In genomic region chr5:138948391-138949222, GRCh38 we compare ENCODE assay signal across 17 cellular contexts.
A peak's percentile ranks its signal among the peaks of the same experiment; 100 is the strongest.
DNase-seq lines count a peak whose midpoint lies in the region; ATAC-seq and TF ChIP-seq lines count a peak whose summit lies in the region.
"Had no signal": no experiment of that assay in that cellular context is flagged by ENCODE, and none has a peak within 500 bp of the region (broad histone marks: within the 10 kb centered on the region; RNA-seq: fewer than 3 reads in every experiment).

No MANE protein-coding gene starts in this region.

- H3K9me2 ChIP-seq in GM23248 (ENCODE audit: insufficient read depth) = no peaks in the 10 kb centered on the region

- no peak for ATAC-seq in left ventricle myocardium superior
- ATAC-seq in upper lobe of left lung (ENCODE audit: low FRiP score in 2 of 2) = no peak
- ATAC-seq in activated T-cell treated with anti-CD3 and anti-CD28 coated beads, Interleukin-2, amount 50 U/mL, for 72 hours (replicated peaks in 1 of 2) = no peak
- ATAC-seq: natural killer cell had no signal

- H4K20me1 ChIP-seq in GM23248 (ENCODE audit: insufficient read depth) = no peaks in the 10 kb centered on the region

- no peak overlapping the region for H3K4me3 ChIP-seq in left ventricle myocardium inferior
- no peak overlapping the region for H3K4me3 ChIP-seq in upper lobe of left lung
- H3K4me3 ChIP-seq in GM23248 = no peak overlapping the region
- H3K4me3 ChIP-seq: lung had no signal

- H3K27ac ChIP-seq in left ventricle myocardium inferior (replicated peaks) (peak overlapping the region; percentile 69), caudate nucleus (ENCODE audit: low read depth, low read length) (peak overlapping the region; percentile 67), upper lobe of left lung (peak overlapping the region in 1 of 4 donors; percentile 12), GM23248 (no peak overlapping the region)

- TF ChIP-seq POLR2A in upper lobe of left lung (IDR thresholded peaks at IDR 0.05) = no peak

- TF ChIP-seq CTCF in left ventricle myocardium inferior (IDR thresholded peaks at IDR 0.05; ENCODE audit: borderline replicate concordance) (no peak), mesothelial cell of epicardium (IDR thresholded peaks at IDR 0.05; ENCODE audit: unreplicated experiment) (no peak), upper lobe of left lung (IDR thresholded peaks at IDR 0.05) (no peak)

- H3K36me3 Mint-ChIP-seq in mesothelial cell of epicardium = peaks cover 12% of the 10 kb centered on the region
- no peaks in the 10 kb centered on the region for H3K36me3 Mint-ChIP-seq in activated T-cell treated with anti-CD3 and anti-CD28 coated beads, Interleukin-2, amount 50 U/mL, for 72 hours (ENCODE audit: insufficient read depth in 2 of 2)
- H3K36me3 Mint-ChIP-seq: natural killer cell had no signal

- intact Hi-C loops in left ventricle myocardium inferior (cut with micrococcal nuclease) (no loop called here), left ventricle myocardium superior (cut with micrococcal nuclease) (no loop called here)

- TF ChIP-seq EP300 in upper lobe of left lung (IDR thresholded peaks at IDR 0.05) = no peak

- no peaks in the 10 kb centered on the region for H3K9me3 Mint-ChIP-seq in mesothelial cell of epicardium
- no peaks in the 10 kb centered on the region for H3K9me3 Mint-ChIP-seq in activated T-cell treated with anti-CD3 and anti-CD28 coated beads, Interleukin-2, amount 50 U/mL, for 72 hours
- H3K9me3 Mint-ChIP-seq: natural killer cell had no signal

- peak overlapping the region; percentile 21 for H3K27ac Mint-ChIP-seq in mesothelial cell of epicardium
- no peak overlapping the region for H3K27ac Mint-ChIP-seq in activated T-cell treated with anti-CD3 and anti-CD28 coated beads, Interleukin-2, amount 50 U/mL, for 72 hours
- H3K27ac Mint-ChIP-seq: natural killer cell had no signal

- H3K79me2 ChIP-seq in GM23248 (ENCODE audit: insufficient read depth) = no peaks in the 10 kb centered on the region

- DNase-seq in left ventricle myocardium inferior (no peak), left ventricle myocardium superior (no peak), caudate nucleus (lab: John Stamatoyannopoulos, UW) (peak in 5 of 61 donors; percentile 23 to 70 (median 36)), mesothelial cell of epicardium (ENCODE audit: low spot score in 2 of 2, unreplicated experiment in 2 of 2) (no peak), upper lobe of left lung (peak; percentile 12 to 59), inferior parietal cortex (ENCODE audit: extremely low spot score) (no peak), GM23248 (no peak)
- DNase-seq in activated T-cell treated with anti-CD3 and anti-CD28 coated beads, Interleukin-2, amount 50 U/mL, for 72 hours = no peak
- DNase-seq: activated CD4-positive, alpha-beta T cell treated with anti-CD3 and anti-CD28 coated beads for 1 hour; amygdala; cortex of kidney; natural killer cell; NCI-H1417 treated with DMSO at 0.1 percent for 48 hours; NCI-H446; Right ventricle myocardium superior; stimulated activated naive CD4-positive, alpha-beta T cell treated with Interleukin-2 at 50 U/mL for 16 hours had no signal

- H3K4me1 Mint-ChIP-seq in mesothelial cell of epicardium = peaks cover 38% of the 10 kb centered on the region
- H3K4me1 Mint-ChIP-seq in activated T-cell treated with anti-CD3 and anti-CD28 coated beads, Interleukin-2, amount 50 U/mL, for 72 hours (ENCODE audit: low read depth) = peaks cover 15% of the 10 kb centered on the region

- H3K36me3 ChIP-seq in left ventricle myocardium inferior (peaks cover 22% of the 10 kb centered on the region), upper lobe of left lung (peaks cover 0 to 27% (median 14%) of the 10 kb centered on the region in 4 donors), GM23248 (ENCODE audit: low read depth) (no peaks in the 10 kb centered on the region)

- H3F3A ChIP-seq in GM23248 (ENCODE audit: insufficient read depth) = no peaks in the 10 kb centered on the region

- H3K4me1 ChIP-seq in left ventricle myocardium inferior (peaks cover 68% of the 10 kb centered on the region), upper lobe of left lung (peaks cover 28 to 37% (median 35%) of the 10 kb centered on the region in 4 donors), GM23248 (ENCODE audit: insufficient read depth) (peaks cover 11% of the 10 kb centered on the region)

- H3K4me2 ChIP-seq in GM23248 (ENCODE audit: unreplicated experiment) = no peak overlapping the region

- no peak overlapping the region for H3K9ac ChIP-seq in GM23248

- H3K27me3 Mint-ChIP-seq in mesothelial cell of epicardium (ENCODE audit: low read depth) = no peaks in the 10 kb centered on the region
- no peaks in the 10 kb centered on the region for H3K27me3 Mint-ChIP-seq in activated T-cell treated with anti-CD3 and anti-CD28 coated beads, Interleukin-2, amount 50 U/mL, for 72 hours (ENCODE audit: low read depth)

- in situ Hi-C loops in GM23248 (cut with MboI) = no loop called here

- H2AFZ ChIP-seq in GM23248 = no peak overlapping the region

- 83 to 86% methylated on average over 24 of the region's 24 CpGs for WGBS in upper lobe of left lung, 2 donors
- 94 to 97% methylated on average over 22 to 24 of the region's 24 CpGs for WGBS in GM23248 (ENCODE audit: low coverage in 1 of 2, low lambda C conversion rate in 2 of 2, missing lambda C conversion rate in 2 of 2), 2 experiments

- H3K9me3 ChIP-seq in left ventricle myocardium inferior (replicated peaks) = no peaks in the 10 kb centered on the region
- H3K9me3 ChIP-seq in upper lobe of left lung = no peaks in the 10 kb centered on the region
- no peaks in the 10 kb centered on the region for H3K9me3 ChIP-seq in GM23248 (ENCODE audit: low read depth)

- H3K27me3 ChIP-seq in left ventricle myocardium inferior (ENCODE audit: low read depth) (no peaks in the 10 kb centered on the region), upper lobe of left lung (no peaks in the 10 kb centered on the region), GM23248 (replicated peaks; ENCODE audit: insufficient read depth) (no peaks in the 10 kb centered on the region)

- no peak overlapping the region for H3K4me3 Mint-ChIP-seq in mesothelial cell of epicardium
- no peak overlapping the region for H3K4me3 Mint-ChIP-seq in activated T-cell treated with anti-CD3 and anti-CD28 coated beads, Interleukin-2, amount 50 U/mL, for 72 hours
- H3K4me3 Mint-ChIP-seq: natural killer cell had no signal

Comparison
In these comparisons a context has a peak if more than half of its experiments do, and no peak if none do; other contexts are left out.
1. DNase-seq: peak in upper lobe of left lung (2 of 2); none in left ventricle myocardium inferior (single experiment), left ventricle myocardium superior (single experiment), mesothelial cell of epicardium (0 of 2), inferior parietal cortex (single experiment), activated T-cell treated with anti-CD3 and anti-CD28 coated beads, Interleukin-2, amount 50 U/mL, for 72 hours (0 of 2) and GM23248 (single experiment).